Comparison of ENCODE assay signal across 1 cellular context in genomic region chr16:51607202-51607756, GRCh38.
TF ChIP-seq lines count a peak whose summit lies in the region.

No MANE protein-coding gene starts in this region.

TF ChIP-seq in HEK293, 187 proteins besides CTCF, POLR2A, EP300 and RAD21 (continued from another document):
- TF ChIP-seq PRDM6 (tag by site-specific recombination; IDR thresholded peaks at IDR 0.05) (peak; percentile 15; the same call in 1 of the 2 replicates), ZNF423 (tag by site-specific recombination; IDR thresholded peaks at IDR 0.05) (no peak), ZBTB10 (tag by site-specific recombination; IDR thresholded peaks at IDR 0.05) (no peak), ZNF561 (tag by site-specific recombination; IDR thresholded peaks at IDR 0.05; ENCODE audit: borderline replicate concordance) (no peak), ZNF544 (tag by site-specific recombination; IDR thresholded peaks at IDR 0.05) (no peak)
